In genomic region chr12:68561830-68562229, GRCh38 we compare ENCODE assay signal across 32 cellular contexts.
"Had no signal": no experiment of that assay in that cellular context is flagged by ENCODE, and none has a peak within 500 bp of the region (broad histone marks: within the 10 kb centered on the region; RNA-seq: fewer than 3 reads in every experiment).

No MANE protein-coding gene starts in this region.

- H3K27me3 Mint-ChIP-seq: naive thymus-derived CD8-positive, alpha-beta T cell; natural killer cell treated with Interleukin-12 subunit alpha and Interleukin-12 subunit beta and Interleukin-15 and Interleukin-18, amount 100 ng/mL, for 72 hours; progenitor cell of endocrine pancreas; stimulated activated memory B cell treated with anti-CD40 and anti-IgM and Interleukin-4, amounts not matched to agents 10 μg/mL and 1 μg/mL and 100 μg/mL, for 72 hours; stimulated activated naive CD8-positive, alpha-beta T cell treated with anti-CD3 and anti-CD28 coated beads, Interleukin-15, amount 100 ng/mL, for 72 hours had no signal

- H3K4me3 Mint-ChIP-seq: naive thymus-derived CD8-positive, alpha-beta T cell; natural killer cell treated with Interleukin-12 subunit alpha and Interleukin-12 subunit beta and Interleukin-15 and Interleukin-18, amount 100 ng/mL, for 72 hours; nephron progenitor cell; neural crest cell; stimulated activated memory B cell treated with anti-CD40 and anti-IgM and Interleukin-4, amounts not matched to agents 10 μg/mL and 1 μg/mL and 100 μg/mL, for 72 hours; stimulated activated naive CD8-positive, alpha-beta T cell treated with anti-CD3 and anti-CD28 coated beads, Interleukin-15, amount 100 ng/mL, for 72 hours had no signal

- H3K9ac ChIP-seq: parathyroid adenoma had no signal

- H3K9me3 ChIP-seq: neutrophil, psoas muscle, spleen, suprapubic skin, testis, tibial artery, transverse colon, upper lobe of left lung, vagina had no signal

- ATAC-seq: naive thymus-derived CD8-positive, alpha-beta T cell; natural killer cell treated with Interleukin-12 subunit alpha and Interleukin-12 subunit beta and Interleukin-15 and Interleukin-18, amount 100 ng/mL, for 72 hours; psoas muscle; right cardiac atrium; sciatic nerve; stimulated activated memory B cell treated with anti-CD40 and anti-IgM and Interleukin-4, amounts not matched to agents 10 μg/mL and 1 μg/mL and 100 μg/mL, for 72 hours; stimulated activated naive CD8-positive, alpha-beta T cell treated with anti-CD3 and anti-CD28 coated beads, Interleukin-15, amount 100 ng/mL, for 72 hours; stimulated activated naive CD8-positive, alpha-beta T cell treated with anti-CD3 and anti-CD28 coated beads, Interleukin-15, Interleukin-2, amounts not matched to agents 100 U/mL and 50 U/mL, for 24 hours had no signal

- DNase-seq: naive thymus-derived CD8-positive, alpha-beta T cell; nephron progenitor cell; nucleus accumbens; posterior cingulate gyrus; psoas muscle; right cardiac atrium; spleen; stimulated activated CD4-positive, alpha-beta T cell treated with anti-CD3 and anti-CD28 coated beads, Interleukin-12 subunit alpha, Interleukin-12 subunit beta, amount 100 ng/mL, for 4 hours; stimulated activated CD4-positive, alpha-beta T cell treated with anti-CD3 and anti-CD28 coated beads, Interleukin-1b, Interleukin-23, amount 100 ng/mL, for 48 hours; stimulated activated CD4-positive, alpha-beta T cell treated with anti-CD3 and anti-CD28 coated beads, Interleukin-4, amount 100 ng/mL, for 1 hour; stimulated activated CD4-positive, alpha-beta T cell treated with anti-CD3 and anti-CD28 coated beads, Interleukin-4, amount 100 ng/mL, for 4 hours; stimulated activated CD8-positive, alpha-beta memory T cell treated with anti-CD3 and anti-CD28 coated beads, Interleukin-4, amount 100 ng/mL, for 48 hours; stimulated activated naive CD4-positive, alpha-beta T cell; stimulated activated naive CD8-positive, alpha-beta T cell treated with anti-CD3 and anti-CD28 coated beads, Interleukin-15, amount 100 ng/mL, for 72 hours; stimulated activated naive CD8-positive, alpha-beta T cell treated with anti-CD3 and anti-CD28 coated beads, Interleukin-15, Interleukin-2, amounts not matched to agents 100 U/mL and 50 U/mL, for 24 hours; substantia nigra; testis; tibial artery; transverse colon; upper lobe of left lung had no signal

- H3K27ac Mint-ChIP-seq: natural killer cell treated with Interleukin-12 subunit alpha and Interleukin-12 subunit beta and Interleukin-15 and Interleukin-18, amount 100 ng/mL, for 72 hours; nephron progenitor cell; progenitor cell of endocrine pancreas; stimulated activated memory B cell treated with anti-CD40 and anti-IgM and Interleukin-4, amounts not matched to agents 10 μg/mL and 1 μg/mL and 100 μg/mL, for 72 hours; stimulated activated naive CD8-positive, alpha-beta T cell treated with anti-CD3 and anti-CD28 coated beads, Interleukin-15, amount 100 ng/mL, for 72 hours had no signal

- H3K4me1 Mint-ChIP-seq: neural crest cell had no signal

- H3K9me3 Mint-ChIP-seq: naive thymus-derived CD8-positive, alpha-beta T cell; natural killer cell treated with Interleukin-12 subunit alpha and Interleukin-12 subunit beta and Interleukin-15 and Interleukin-18, amount 100 ng/mL, for 72 hours; nephron progenitor cell; neural crest cell; stimulated activated memory B cell treated with anti-CD40 and anti-IgM and Interleukin-4, amounts not matched to agents 10 μg/mL and 1 μg/mL and 100 μg/mL, for 72 hours had no signal

- H3K36me3 Mint-ChIP-seq: naive thymus-derived CD8-positive, alpha-beta T cell; stimulated activated memory B cell treated with anti-CD40 and anti-IgM and Interleukin-4, amounts not matched to agents 10 μg/mL and 1 μg/mL and 100 μg/mL, for 72 hours had no signal

- H3K27ac ChIP-seq: neutrophil, parathyroid adenoma, psoas muscle, suprapubic skin, testis, tibial artery, transverse colon, upper lobe of left lung, vagina had no signal

- H3K36me3 ChIP-seq: neutrophil, spleen, suprapubic skin, tibial artery, transverse colon, upper lobe of left lung, vagina had no signal

- H3K27me3 ChIP-seq: neutrophil, spleen, suprapubic skin, testis, tibial artery, transverse colon, upper lobe of left lung, vagina had no signal

- H3K4me3 ChIP-seq: psoas muscle, skin epidermis, smooth muscle cell, spleen, suprapubic skin, testis, tibial artery, transverse colon, upper lobe of left lung, vagina had no signal

- H3K4me2 ChIP-seq: smooth muscle cell had no signal

- H3K79me2 ChIP-seq: parathyroid adenoma had no signal

- FAIRE-seq: urothelium cell line had no signal
